ENCODE assay signal across 10 cellular contexts in the genomic region with DNA sequence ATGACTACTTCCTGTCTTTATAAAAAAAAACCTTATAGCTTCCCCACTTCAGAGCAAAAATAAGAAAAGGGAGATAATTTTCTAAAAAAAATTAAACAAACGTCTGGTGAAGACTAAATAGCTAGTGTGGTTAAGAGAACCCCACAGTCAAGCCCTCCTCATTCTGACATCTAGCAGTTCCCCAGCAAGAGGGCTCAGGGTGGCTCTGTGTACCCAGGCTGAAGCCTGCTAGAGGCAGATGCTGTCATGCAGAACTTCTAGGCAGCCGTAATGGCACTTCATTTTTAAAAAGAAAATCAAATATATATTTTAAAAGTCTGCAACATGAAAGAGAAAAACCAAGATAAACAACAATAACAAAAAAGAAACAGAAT.
A peak's percentile ranks its signal among the peaks of the same experiment; 100 is the strongest.
DNase-seq lines count a peak whose midpoint lies in the region; ATAC-seq, FAIRE-seq and TF ChIP-seq lines count a peak whose summit lies in the region.
"Had no signal": no experiment of that assay in that cellular context is flagged by ENCODE, and none has a peak within 500 bp of the region (broad histone marks: within the 10 kb centered on the region; RNA-seq: fewer than 3 reads in every experiment).

No MANE protein-coding gene starts in this region.

- H3K4me3 Mint-ChIP-seq in natural killer cell = peak overlapping the region; percentile 74
- no peak overlapping the region for H3K4me3 Mint-ChIP-seq in natural killer cell treated with Interleukin-12 subunit alpha and Interleukin-12 subunit beta and Interleukin-15 and Interleukin-18, amount 100 ng/mL, for 72 hours

- no peaks in the 10 kb centered on the region for H3K36me3 Mint-ChIP-seq in natural killer cell
- peaks cover 71% of the 10 kb centered on the region for H3K36me3 Mint-ChIP-seq in natural killer cell treated with Interleukin-12 subunit alpha and Interleukin-12 subunit beta and Interleukin-15 and Interleukin-18, amount 100 ng/mL, for 72 hours

- H3K27me3 Mint-ChIP-seq in natural killer cell (ENCODE audit: low read depth in 2 of 2) = no peaks in the 10 kb centered on the region
- H3K27me3 Mint-ChIP-seq in natural killer cell treated with Interleukin-12 subunit alpha and Interleukin-12 subunit beta and Interleukin-15 and Interleukin-18, amount 100 ng/mL, for 72 hours = no peaks in the 10 kb centered on the region

- intact Hi-C loops in natural killer cell (cut with micrococcal nuclease) = no loop called here

- ATAC-seq in natural killer cell (no peak), GM19452 (IDR thresholded peaks at IDR 0.05; ENCODE audit: unreplicated experiment) (no peak)
- no peak for ATAC-seq in natural killer cell treated with Interleukin-12 subunit alpha and Interleukin-12 subunit beta and Interleukin-15 and Interleukin-18, amount 100 ng/mL, for 72 hours

- DNase-seq in natural killer cell (no peak), RCC 7860 (ENCODE audit: low spot score) (no peak), dermis blood vessel endothelial cell (peak; percentile 10), urothelium cell line (ENCODE audit: low spot score) (no peak), GF-D8 (lab: John Stamatoyannopoulos, UW) (no peak), hypothalamus (lab: John Stamatoyannopoulos, UW) (no peak)
- DNase-seq in natural killer cell treated with Interleukin-12 subunit alpha and Interleukin-12 subunit beta and Interleukin-15 and Interleukin-18, amount 100 ng/mL, for 72 hours (ENCODE audit: low spot score) = no peak
- DNase-seq: NCI-H146, trophoblast cell had no signal

- peak overlapping the region; percentile 74 to 85 for H3K27ac Mint-ChIP-seq in natural killer cell
- no peak overlapping the region for H3K27ac Mint-ChIP-seq in natural killer cell treated with Interleukin-12 subunit alpha and Interleukin-12 subunit beta and Interleukin-15 and Interleukin-18, amount 100 ng/mL, for 72 hours

- FAIRE-seq in RCC 7860 (lab: Jason Lieb, UNC) (peak; percentile 39), urothelium cell line (lab: Jason Lieb, UNC) (no peak)

- peaks cover 66 to 67% of the 10 kb centered on the region in 2 donors for H3K4me1 Mint-ChIP-seq in natural killer cell
- H3K4me1 Mint-ChIP-seq in natural killer cell treated with Interleukin-12 subunit alpha and Interleukin-12 subunit beta and Interleukin-15 and Interleukin-18, amount 100 ng/mL, for 72 hours (ENCODE audit: low read depth in 2 of 2) = peaks cover 66 to 83% of the 10 kb centered on the region in 2 donors

- no peak for TF ChIP-seq CTCF in natural killer cell (IDR thresholded peaks at IDR 0.05)

- H3K9me3 Mint-ChIP-seq in natural killer cell = no peaks in the 10 kb centered on the region
- H3K9me3 Mint-ChIP-seq in natural killer cell treated with Interleukin-12 subunit alpha and Interleukin-12 subunit beta and Interleukin-15 and Interleukin-18, amount 100 ng/mL, for 72 hours = no peaks in the 10 kb centered on the region

Comparison
In these comparisons a context has a peak if more than half of its experiments do, and no peak if none do; other contexts are left out.
1. H3K27ac Mint-ChIP-seq: peak in natural killer cell (2 of 2); none in natural killer cell treated with Interleukin-12 subunit alpha and Interleukin-12 subunit beta and Interleukin-15 and Interleukin-18, amount 100 ng/mL, for 72 hours (0 of 2).